8 cellular contexts compared by ENCODE assay signal in genomic region chr1:207828485-207829158, GRCh38.
A peak's percentile ranks its signal among the peaks of the same experiment; 100 is the strongest.
DNase-seq lines count a peak whose midpoint lies in the region; ATAC-seq and TF ChIP-seq lines count a peak whose summit lies in the region.

No MANE protein-coding gene starts in this region.

- peaks cover 17% of the 10 kb centered on the region for H3K79me1 ChIP-seq in mesenchymal stem cell (replicated peaks; ENCODE audit: low read length, poor library complexity, severe bottlenecking)

- no peak overlapping the region for H3K27ac ChIP-seq in endodermal cell (ENCODE audit: low read depth, low read length)
- no peak overlapping the region for H3K27ac ChIP-seq in mesenchymal stem cell (ENCODE audit: low read length, poor library complexity, severe bottlenecking)

- H2BK5ac ChIP-seq in mesenchymal stem cell (ENCODE audit: low read depth, low read length, poor library complexity, severe bottlenecking): no peak overlapping the region

- no peaks in the 10 kb centered on the region for H3K27me3 ChIP-seq in endodermal cell (ENCODE audit: control insufficient read depth, insufficient read depth, low read length, poor library complexity, severe bottlenecking)
- H3K27me3 ChIP-seq in mesenchymal stem cell (ENCODE audit: control insufficient read depth in 1 of 2, insufficient read depth in 1 of 2, low read length in 2 of 2): no peaks in the 10 kb centered on the region

- WGBS in endodermal cell (ENCODE audit: insufficient coverage in 1 of 2, insufficient read length in 1 of 2), 2 experiments: 65 to 71% methylated on average over 2 of the region's 2 CpGs
- WGBS in mesenchymal stem cell: 74% methylated on average over 2 of the region's 2 CpGs

- CTCF ChIA-PET in activated CD8-positive, alpha-beta T cell treated with anti-CD3 and anti-CD28 coated beads for 36 hours (lab: Charles Lee): interaction anchor here (0.8 to 11.3 kb wide), 17 partner anchors 9 to 169 kb away, joined by 3 to 387 read pairs (median 4); no protein-coding TSS in a partner anchor

- no peak overlapping the region for H2AK5ac ChIP-seq in mesenchymal stem cell (ENCODE audit: low read length, severe bottlenecking)

- DNase-seq in SHP77 (lab: John Stamatoyannopoulos, UW) (peak; percentile 43 to 54), SHP77 treated with DMSO at 0.1 percent for 48 hours (lab: John Stamatoyannopoulos, UW) (no peak), NCI-H524 treated with DMSO at 0.1 percent for 48 hours (lab: John Stamatoyannopoulos, UW) (peak; percentile 35), endodermal cell (peak; percentile 93), mesenchymal stem cell (peak; percentile 89)
- peak; percentile 73 for DNase-seq in activated CD8-positive, alpha-beta T cell treated with anti-CD3 and anti-CD28 coated beads for 36 hours
- peak; percentile 28 to 48 for DNase-seq in stimulated activated CD8-positive, alpha-beta memory T cell treated with anti-CD3 and anti-CD28 coated beads, Interleukin-7, amount 100 ng/mL, for 4 hours (ENCODE audit: low read depth in 2 of 2)

- H4K91ac ChIP-seq in mesenchymal stem cell (ENCODE audit: low read length): no peak overlapping the region

- peak; percentile 25 for ATAC-seq in HG03097 (IDR thresholded peaks at IDR 0.05; ENCODE audit: low FRiP score, unreplicated experiment)
- ATAC-seq in activated CD8-positive, alpha-beta T cell treated with anti-CD3 and anti-CD28 coated beads for 36 hours: no peak

- H3K4me1 ChIP-seq in endodermal cell (ENCODE audit: control insufficient read depth, insufficient read depth, low read length) (no peaks in the 10 kb centered on the region), mesenchymal stem cell (ENCODE audit: control insufficient read depth, insufficient read depth, low read depth, low read length) (peaks cover 7% of the 10 kb centered on the region)

- no peak overlapping the region for H2BK12ac ChIP-seq in mesenchymal stem cell (ENCODE audit: low read length in 2 of 2)

- H3K9ac ChIP-seq in endodermal cell (ENCODE audit: extremely low read depth, low read length, poor library complexity, severe bottlenecking): no peak overlapping the region
- H3K9ac ChIP-seq in mesenchymal stem cell (ENCODE audit: low read length): peak overlapping the region; percentile 27

- POLR2A ChIA-PET in activated CD8-positive, alpha-beta T cell treated with anti-CD3 and anti-CD28 coated beads for 36 hours (lab: Charles Lee): interaction anchor here (1.0 to 3.4 kb wide), 4 partner anchors 8 to 59 kb away, joined by 3 to 28 read pairs (median 8); no protein-coding TSS in a partner anchor

- no peak overlapping the region for H3K14ac ChIP-seq in mesenchymal stem cell (ENCODE audit: low read length in 2 of 2)

- no peak overlapping the region for H3K18ac ChIP-seq in mesenchymal stem cell (ENCODE audit: low read depth in 1 of 2, low read length in 2 of 2)

- H3K9me3 Mint-ChIP-seq in activated CD8-positive, alpha-beta T cell treated with anti-CD3 and anti-CD28 coated beads for 36 hours: no peaks in the 10 kb centered on the region
- H3K9me3 Mint-ChIP-seq in endodermal cell: no peaks in the 10 kb centered on the region

- H3K23ac ChIP-seq in mesenchymal stem cell (ENCODE audit: low read length in 2 of 2): no peak overlapping the region

- no peak overlapping the region for H2BK15ac ChIP-seq in mesenchymal stem cell (ENCODE audit: low read depth, poor library complexity, severe bottlenecking)

- peak overlapping the region; percentile 73 for H3K27ac Mint-ChIP-seq in activated CD8-positive, alpha-beta T cell treated with anti-CD3 and anti-CD28 coated beads for 36 hours
- peak overlapping the region; percentile 23 for H3K27ac Mint-ChIP-seq in endodermal cell

- no peak overlapping the region for H3K4ac ChIP-seq in mesenchymal stem cell (ENCODE audit: low read depth in 1 of 2, low read length in 2 of 2)

- H3K36me3 ChIP-seq in endodermal cell (ENCODE audit: control insufficient read depth, insufficient read depth, low read length) (no peaks in the 10 kb centered on the region), mesenchymal stem cell (ENCODE audit: control insufficient read depth in 1 of 2, insufficient read depth in 2 of 2, low read depth in 1 of 2, low read length in 2 of 2) (no peaks in the 10 kb centered on the region)

- H3K9me3 ChIP-seq in endodermal cell (ENCODE audit: control insufficient read depth, low read length): no peaks in the 10 kb centered on the region
- H3K9me3 ChIP-seq in mesenchymal stem cell (ENCODE audit: control insufficient read depth, low read length): no peaks in the 10 kb centered on the region

- H3K36me3 Mint-ChIP-seq in activated CD8-positive, alpha-beta T cell treated with anti-CD3 and anti-CD28 coated beads for 36 hours (ENCODE audit: low read depth): peaks cover 20% of the 10 kb centered on the region
- H3K36me3 Mint-ChIP-seq in endodermal cell (ENCODE audit: low read depth): no peaks in the 10 kb centered on the region

- no peaks in the 10 kb centered on the region for H3K27me3 Mint-ChIP-seq in activated CD8-positive, alpha-beta T cell treated with anti-CD3 and anti-CD28 coated beads for 36 hours
- no peaks in the 10 kb centered on the region for H3K27me3 Mint-ChIP-seq in endodermal cell (ENCODE audit: insufficient read depth)

- no peak overlapping the region for H3K4me2 ChIP-seq in mesenchymal stem cell (ENCODE audit: low read length, poor library complexity, severe bottlenecking)

- intact Hi-C loops in activated CD8-positive, alpha-beta T cell treated with anti-CD3 and anti-CD28 coated beads for 36 hours (cut with micrococcal nuclease): loop anchor here (1.0 to 5.0 kb wide), 2 partner anchors 43 to 134 kb away; no protein-coding TSS in a partner anchor

- no peak overlapping the region for H4K8ac ChIP-seq in mesenchymal stem cell (ENCODE audit: low read length)

- no peak overlapping the region for H3K4me3 Mint-ChIP-seq in activated CD8-positive, alpha-beta T cell treated with anti-CD3 and anti-CD28 coated beads for 36 hours
- H3K4me3 Mint-ChIP-seq in endodermal cell: no peak overlapping the region

- no peak overlapping the region for H2BK120ac ChIP-seq in mesenchymal stem cell (ENCODE audit: low read depth, low read length)

- H3K4me1 Mint-ChIP-seq in activated CD8-positive, alpha-beta T cell treated with anti-CD3 and anti-CD28 coated beads for 36 hours (ENCODE audit: low read depth): peaks cover 96% of the 10 kb centered on the region
- peaks cover 21% of the 10 kb centered on the region for H3K4me1 Mint-ChIP-seq in endodermal cell

- H3K4me3 ChIP-seq in endodermal cell (ENCODE audit: low read length) (no peak overlapping the region), mesenchymal stem cell (ENCODE audit: insufficient read depth in 1 of 2, low read depth in 1 of 2, low read length in 2 of 2) (no peak overlapping the region)

- TF ChIP-seq CTCF in activated CD8-positive, alpha-beta T cell treated with anti-CD3 and anti-CD28 coated beads for 36 hours (IDR thresholded peaks at IDR 0.05): peak; percentile 71
- peak; percentile 89 for TF ChIP-seq CTCF in endodermal cell (conservative IDR thresholded peaks at IDR 0.05)

- H2AFZ ChIP-seq in mesenchymal stem cell (ENCODE audit: low read depth, low read length): no peak overlapping the region
